Comparison of ENCODE assay signal across 27 cellular contexts in genomic region chr3:155512867-155513261, GRCh38.
"Had no signal": no experiment of that assay in that cellular context is flagged by ENCODE, and none has a peak within 500 bp of the region (broad histone marks: within the 10 kb centered on the region; RNA-seq: fewer than 3 reads in every experiment).

No MANE protein-coding gene starts in this region.

- H3K4me1 ChIP-seq: esophagus muscularis mucosa, left ventricle myocardium inferior, uterus had no signal

- H3K4me3 ChIP-seq: esophagus muscularis mucosa, left ventricle myocardium inferior, lung, mucosa of descending colon, uterus had no signal

- H3K27me3 ChIP-seq: esophagus muscularis mucosa, uterus had no signal

- H3K36me3 ChIP-seq: esophagus muscularis mucosa, left ventricle myocardium inferior, uterus had no signal

- H3K9me3 ChIP-seq: esophagus muscularis mucosa, left ventricle myocardium inferior, mucosa of descending colon, uterus had no signal

- ATAC-seq: activated CD8-positive, alpha-beta T cell treated with anti-CD3 and anti-CD28 coated beads for 36 hours; activated naive CD8-positive, alpha-beta T cell treated with anti-CD3 and anti-CD28 coated beads, Interleukin-2, amount 50 U/mL, for 24 hours; activated T-cell treated with anti-CD3 and anti-CD28 coated beads, Interleukin-2, amount 50 U/mL, for 4 hours; activated T-helper 17 cell treated with anti-CD3 and anti-CD28 coated beads, Interleukin-2, amount 50 U/mL, for 72 hours; mucosa of descending colon; natural killer cell treated with Interleukin-12 subunit alpha and Interleukin-12 subunit beta and Interleukin-15 and Interleukin-18, amount 100 ng/mL, for 72 hours; right cardiac atrium had no signal

- FAIRE-seq: colon, endometrium, frontal cortex, islet of Langerhans had no signal

- H3K27ac ChIP-seq: esophagus muscularis mucosa, left ventricle myocardium inferior, uterus had no signal

- DNase-seq: activated CD4-positive, alpha-beta T cell treated with anti-CD3 and anti-CD28 coated beads, Interleukin-2, amount 10 ng/mL, durations not matched to agents 7 days and 5 days; activated CD4-positive, CD25-positive, alpha-beta regulatory T cell treated with anti-CD3 and anti-CD28 coated beads, Interleukin-2, amount 50 U/mL, for 72 hours; activated CD8-positive, alpha-beta T cell treated with anti-CD3 and anti-CD28 coated beads for 36 hours; activated gamma-delta T cell treated with Interleukin-2 at 50 U/mL for 16 hours; activated naive CD4-positive, alpha-beta T cell treated with anti-CD3 and anti-CD28 coated beads, Interleukin-2, amount 50 U/mL, for 16 hours; activated naive CD8-positive, alpha-beta T cell treated with anti-CD3 and anti-CD28 coated beads, Interleukin-2, amount 50 U/mL, for 24 hours; activated T-cell treated with anti-CD3 and anti-CD28 coated beads, Interleukin-2, amount 50 U/mL, for 4 hours; amygdala; dermis blood vessel endothelial cell; effector CD4-positive, alpha-beta T cell; glutamatergic neuron; left ventricle myocardium inferior; mucosa of descending colon; posterior cingulate gyrus; right cardiac atrium; stimulated activated CD4-positive, alpha-beta T cell treated with anti-CD3 and anti-CD28 coated beads, Interleukin-2, amount 100 ng/mL, for 48 hours; stimulated activated naive CD4-positive, alpha-beta T cell treated with Interleukin-2 at 50 U/mL for 16 hours; T-helper 2 cell; uterus had no signal
